Comparison of ENCODE assay signal across 11 cellular contexts in the genomic region with DNA sequence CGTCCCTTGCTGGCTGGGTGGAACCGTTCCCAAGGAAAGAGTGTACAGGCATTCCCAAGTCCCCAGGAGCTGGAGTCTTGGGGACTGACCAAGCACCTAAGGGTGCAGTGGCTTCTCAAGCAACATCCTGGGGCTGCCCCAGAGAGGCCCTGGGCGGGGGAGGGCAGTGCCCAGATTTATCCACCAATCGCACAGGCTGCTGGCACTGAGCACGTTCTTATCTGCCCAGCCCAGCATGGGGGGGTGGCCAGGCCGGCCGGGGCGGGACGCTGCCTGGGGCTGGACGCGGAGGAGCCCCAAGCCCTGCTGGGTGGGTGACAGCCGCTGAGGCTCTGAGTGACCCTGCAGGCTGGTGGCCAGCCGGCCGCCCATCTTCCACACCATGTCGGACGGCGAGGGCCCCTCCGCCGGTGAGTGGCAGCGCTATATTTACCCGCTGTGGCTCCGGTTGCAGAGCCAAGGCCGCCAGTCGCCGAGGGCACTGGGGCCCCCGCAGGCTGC. TPM values are rescaled to one million over a fixed set of nuclear protein-coding genes. Genes with fewer than 3 reads are reported as not detected.
DNase-seq lines count a peak whose midpoint lies in the region; ATAC-seq, FAIRE-seq and TF ChIP-seq lines count a peak whose summit lies in the region.
"Had no signal": no experiment of that assay in that cellular context is flagged by ENCODE, and none has a peak within 500 bp of the region (broad histone marks: within the 10 kb centered on the region; RNA-seq: fewer than 3 reads in every experiment).

No MANE protein-coding gene starts in this region.

- no TSS peak for BruUV-seq in HepG2 (replicated peaks; lab: Mats Ljungman, UMichigan)

- no peaks in the 10 kb centered on the region for H3K9me3 Mint-ChIP-seq in activated CD4-positive, alpha-beta memory T cell treated with anti-CD3 and anti-CD28 coated beads, Interleukin-2, amount 10 ng/mL, durations not matched to agents 7 days and 5 days
- H3K9me3 Mint-ChIP-seq: stimulated activated naive CD8-positive, alpha-beta T cell treated with anti-CD3 and anti-CD28 coated beads, Interleukin-15, Interleukin-2, amounts not matched to agents 100 ng/mL and 50 ng/mL, for 24 hours had no signal

- H2AFZ ChIP-seq in HepG2 (ENCODE audit: low read length) = no peak overlapping the region

- H3K4me2 ChIP-seq in HepG2 (ENCODE audit: low read depth, low read length) = 0 out of 2 replicates have a peak overlapping the region, but pooled peaks have one; percentile 22

- H3K36me3 ChIP-seq in HepG2 (replicated peaks in 1 of 2; ENCODE audit: control insufficient read depth in 1 of 2, insufficient read depth in 2 of 2, low read length in 2 of 2) (no peaks in the 10 kb centered on the region), thyroid gland (no peaks in the 10 kb centered on the region)

- TF ChIP-seq EP300 in HepG2 (IDR thresholded peaks at IDR 0.05; ENCODE audit: low read depth in 2 of 2, low read length in 2 of 2) (no peak), HepG2 (CRISPR knock-in tag; IDR thresholded peaks at IDR 0.05; ENCODE audit: borderline replicate concordance) (no peak)

- intact Hi-C loops in HepG2 (cut with micrococcal nuclease; ENCODE audit: unreplicated experiment) = no loop called here
- intact Hi-C loops in thyroid gland (cut with DNase I) = no loop called here
- intact Hi-C loops in posterior vena cava (cut with DNase I) = loop anchor here in 1 of 2 donors (10.0 kb wide), 1 partner anchor 67 kb away; no protein-coding TSS in a partner anchor

- TF ChIP-seq RAD21 in HepG2 (CRISPR knock-in tag; IDR thresholded peaks at IDR 0.05) = no peak

- TF ChIP-seq POLR2A in HepG2 (IDR thresholded peaks at IDR 0.05; ENCODE audit: insufficient read depth in 1 of 2, low read depth in 2 of 2, low read length in 2 of 2) (no peak), thyroid gland (IDR thresholded peaks at IDR 0.05) (no peak)

- no peaks in the 10 kb centered on the region for H3K79me2 ChIP-seq in HepG2 (ENCODE audit: insufficient read depth, low read length)

- H3K9me3 ChIP-seq in HepG2 (ENCODE audit: low read length) (no peaks in the 10 kb centered on the region), thyroid gland (no peaks in the 10 kb centered on the region)

- TF ChIP-seq CTCF in HepG2 (CRISPR knock-in tag; IDR thresholded peaks at IDR 0.05) = no peak
- TF ChIP-seq CTCF in thyroid gland (IDR thresholded peaks at IDR 0.05) = no peak

- peak; percentile 21 for DNase-seq in OCI-M1 (lab: John Stamatoyannopoulos, UW)
- DNase-seq in cerebellum (ENCODE audit: low spot score) = peak; percentile 44
- no peak for DNase-seq in HepG2 (ENCODE audit: low spot score)
- peak; percentile 62 to 67 for DNase-seq in thyroid gland
- DNase-seq in posterior vena cava (ENCODE audit: low spot score) = no peak
- no peak for DNase-seq in activated CD4-positive, alpha-beta memory T cell treated with anti-CD3 and anti-CD28 coated beads, Interleukin-2, amount 10 ng/mL, durations not matched to agents 7 days and 5 days

- H3K9ac ChIP-seq in HepG2 (ENCODE audit: insufficient read depth, low read depth, low read length) = no peak overlapping the region

- H3K4me1 ChIP-seq in HepG2 (ENCODE audit: insufficient read depth, low read length) (peaks cover 39% of the 10 kb centered on the region), thyroid gland (peaks cover 14 to 35% of the 10 kb centered on the region in 2 donors)

- H3K27me3 ChIP-seq in HepG2 (ENCODE audit: control insufficient read depth in 1 of 2, insufficient read depth in 2 of 2, low read length in 2 of 2) (peaks cover 14 to 81% of the 10 kb centered on the region in 2 experiments), thyroid gland (no peaks in the 10 kb centered on the region)

- no peak overlapping the region for H3K4me3 Mint-ChIP-seq in activated CD4-positive, alpha-beta memory T cell treated with anti-CD3 and anti-CD28 coated beads, Interleukin-2, amount 10 ng/mL, durations not matched to agents 7 days and 5 days
- H3K4me3 Mint-ChIP-seq: activated naive CD8-positive, alpha-beta T cell; stimulated activated naive CD8-positive, alpha-beta T cell treated with anti-CD3 and anti-CD28 coated beads, Interleukin-15, Interleukin-2, amounts not matched to agents 100 ng/mL and 50 ng/mL, for 24 hours had no signal

- CTCF ChIA-PET in HepG2 (lab: Yijun Ruan, JAX; ENCODE audit: low intra/inter-chr PET ratio, low total read pairs) = no interaction called here
- CTCF ChIA-PET in activated CD4-positive, alpha-beta memory T cell treated with anti-CD3 and anti-CD28 coated beads, Interleukin-2, amount 10 ng/mL, durations not matched to agents 7 days and 5 days (lab: Charles Lee) = interaction anchor here (1.0 kb wide), 1 partner anchor 162 kb away, joined by 3 read pairs; no protein-coding TSS in a partner anchor

- H3K4me3 ChIP-seq in HepG2 (replicated peaks in 1 of 3; ENCODE audit: insufficient read depth in 1 of 3, low read depth in 2 of 3, low read length in 3 of 3) (no peak overlapping the region), thyroid gland (replicated peaks in 1 of 3) (peak overlapping the region in 1 of 3 donors; percentile 16)

- peak; percentile 11 for ATAC-seq in HepG2
- no peak for ATAC-seq in HG02973 (IDR thresholded peaks at IDR 0.05; ENCODE audit: unreplicated experiment)
- no peak for ATAC-seq in HG03045 (IDR thresholded peaks at IDR 0.05; ENCODE audit: unreplicated experiment)

- in situ Hi-C loops in HepG2 (cut with HindIII; ENCODE audit: extremely low pct_ligation_motif_present, low pct_unique_long_range_greater_than_20kb) = no loop called here

- POLR2A ChIA-PET in HepG2 (lab: Yijun Ruan, JAX) = no interaction called here
- POLR2A ChIA-PET in activated CD4-positive, alpha-beta memory T cell treated with anti-CD3 and anti-CD28 coated beads, Interleukin-2, amount 10 ng/mL, durations not matched to agents 7 days and 5 days (lab: Charles Lee) = no interaction called here

- H3K4me1 Mint-ChIP-seq in activated CD4-positive, alpha-beta memory T cell treated with anti-CD3 and anti-CD28 coated beads, Interleukin-2, amount 10 ng/mL, durations not matched to agents 7 days and 5 days = no peaks in the 10 kb centered on the region

- no peaks in the 10 kb centered on the region for H3K36me3 Mint-ChIP-seq in activated CD4-positive, alpha-beta memory T cell treated with anti-CD3 and anti-CD28 coated beads, Interleukin-2, amount 10 ng/mL, durations not matched to agents 7 days and 5 days (ENCODE audit: low read depth)
- H3K36me3 Mint-ChIP-seq: activated naive CD8-positive, alpha-beta T cell had no signal

- H3K27ac Mint-ChIP-seq in activated CD4-positive, alpha-beta memory T cell treated with anti-CD3 and anti-CD28 coated beads, Interleukin-2, amount 10 ng/mL, durations not matched to agents 7 days and 5 days = no peak overlapping the region
- H3K27ac Mint-ChIP-seq: activated naive CD8-positive, alpha-beta T cell; stimulated activated naive CD8-positive, alpha-beta T cell treated with anti-CD3 and anti-CD28 coated beads, Interleukin-15, Interleukin-2, amounts not matched to agents 100 ng/mL and 50 ng/mL, for 24 hours had no signal

- peaks cover 17% of the 10 kb centered on the region for H3K27me3 Mint-ChIP-seq in activated CD4-positive, alpha-beta memory T cell treated with anti-CD3 and anti-CD28 coated beads, Interleukin-2, amount 10 ng/mL, durations not matched to agents 7 days and 5 days

- WGBS in HepG2 (ENCODE audit: low lambda C conversion rate) = 4% methylated on average over 5 of the region's 26 CpGs
- WGBS in thyroid gland, 2 donors = 0 to 13% methylated on average over 1 to 16 of the region's 26 CpGs

- no peak overlapping the region for H3K27ac ChIP-seq in HepG2 (ENCODE audit: extremely low read length, insufficient read depth, low read length)
- no peak overlapping the region for H3K27ac ChIP-seq in thyroid gland

- FAIRE-seq in HepG2 (lab: Jason Lieb, UNC) = no peak

- H4K20me1 ChIP-seq in HepG2 (ENCODE audit: insufficient read depth, low read length) = no peaks in the 10 kb centered on the region

RNA-seq across cellular contexts. Expression of a gene that starts 53.4 kb away (rescaled TPM):
- total RNA-seq in cerebellum (6.1 TPM), HepG2 (2016; rRNA removed; fragmentation: Illumina TruSeq; extraction: Trizol) (not detected in 2 replicates), thyroid gland (1 to 10 TPM in 3 of 4 donors, under 1 TPM in 1; 0.54 to 5.2 (median 1.5) TPM), posterior vena cava (1 to 10 TPM; 1.3 TPM)
- total RNA-seq in HepG2 (2016; cell fraction: cytosol; rRNA removed; fragmentation: Illumina TruSeq; extraction: Trizol; ENCODE audit: low read depth) = not detected in 2 replicates
- not detected in 2 replicates for total RNA-seq in HepG2 (2016; cell fraction: insoluble cytoplasmic fraction; rRNA removed; fragmentation: Illumina TruSeq; extraction: Trizol)
- total RNA-seq in HepG2 (2016; cell fraction: membrane; rRNA removed; fragmentation: Illumina TruSeq; extraction: Trizol) = not detected in 2 replicates
- total RNA-seq in HepG2 (2016; cell fraction: nucleus; rRNA removed; fragmentation: Illumina TruSeq; extraction: Trizol) = not detected in 2 replicates
- polyA plus RNA-seq in HepG2 (2011; rRNA removed) = not detected in 2 replicates
- not detected in 2 replicates for polyA plus RNA-seq in HepG2 (2011; cell fraction: cytosol; rRNA removed)
- 0.06 and 0.12 TPM in 2 replicates for polyA plus RNA-seq in HepG2 (2011; cell fraction: nucleus; rRNA removed)
- polyA plus RNA-seq in HepG2 (2012) = not detected in 2 replicates
- polyA plus RNA-seq in HepG2 (2016; cell fraction: cytosol; fragmentation: Illumina TruSeq; extraction: Trizol; ENCODE audit: low read depth) = 0.06 TPM in 2 replicates
- not detected in 2 replicates for polyA plus RNA-seq in HepG2 (2016; cell fraction: insoluble cytoplasmic fraction; fragmentation: Illumina TruSeq; extraction: Trizol; ENCODE audit: low read depth)
- not detected in 2 replicates for polyA plus RNA-seq in HepG2 (2016; cell fraction: membrane; fragmentation: Illumina TruSeq; extraction: Trizol; ENCODE audit: low read depth)
- 0.11 and 0.14 TPM in 2 replicates for polyA plus RNA-seq in HepG2 (2016; cell fraction: nucleus; fragmentation: Illumina TruSeq; extraction: Trizol; ENCODE audit: insufficient read depth, low read depth)
- 0.02 TPM in 1 of 2 replicates, not detected in the other for polyA minus RNA-seq in HepG2 (2011; rRNA and poly(A)+ RNA removed; ENCODE audit: low replicate concordance)
- polyA minus RNA-seq in HepG2 (2011; cell fraction: cytosol; rRNA and poly(A)+ RNA removed) = not detected in 2 replicates
- polyA minus RNA-seq in HepG2 (2011; cell fraction: nucleus; rRNA and poly(A)+ RNA removed) = under 0.01 and 0.12 TPM in 2 replicates
- under 1 TPM; 0.13 to 0.23 TPM for total RNA-seq in activated CD4-positive, alpha-beta memory T cell treated with anti-CD3 and anti-CD28 coated beads, Interleukin-2, amount 10 ng/mL, durations not matched to agents 7 days and 5 days
- total RNA-seq: RPMI7951 had no signal

RNA-seq across cellular contexts. Expression of a gene that starts 55.7 kb away (rescaled TPM):
- total RNA-seq in cerebellum = 26.8 TPM
- total RNA-seq in HepG2 (2016; rRNA removed; fragmentation: Illumina TruSeq; extraction: Trizol) = 1.3 and 1.7 TPM in 2 replicates
- total RNA-seq in HepG2 (2016; cell fraction: cytosol; rRNA removed; fragmentation: Illumina TruSeq; extraction: Trizol; ENCODE audit: low read depth) = 2.3 and 2.6 TPM in 2 replicates
- 1.7 TPM in 2 replicates for total RNA-seq in HepG2 (2016; cell fraction: insoluble cytoplasmic fraction; rRNA removed; fragmentation: Illumina TruSeq; extraction: Trizol)
- total RNA-seq in HepG2 (2016; cell fraction: membrane; rRNA removed; fragmentation: Illumina TruSeq; extraction: Trizol) = 1.5 and 1.9 TPM in 2 replicates
- total RNA-seq in HepG2 (2016; cell fraction: nucleus; rRNA removed; fragmentation: Illumina TruSeq; extraction: Trizol) = 1.7 and 2.5 TPM in 2 replicates
- polyA plus RNA-seq in HepG2 (2011; rRNA removed) = 0.25 and 0.59 TPM in 2 replicates
- polyA plus RNA-seq in HepG2 (2011; cell fraction: cytosol; rRNA removed) = 0.18 and 0.24 TPM in 2 replicates
- 0.43 and 0.68 TPM in 2 replicates for polyA plus RNA-seq in HepG2 (2011; cell fraction: nucleus; rRNA removed)
- 0.44 and 0.72 TPM in 2 replicates for polyA plus RNA-seq in HepG2 (2012)
- 1.4 and 2.2 TPM in 2 replicates for polyA plus RNA-seq in HepG2 (2016; cell fraction: cytosol; fragmentation: Illumina TruSeq; extraction: Trizol; ENCODE audit: low read depth)
- 1.0 and 1.2 TPM in 2 replicates for polyA plus RNA-seq in HepG2 (2016; cell fraction: insoluble cytoplasmic fraction; fragmentation: Illumina TruSeq; extraction: Trizol; ENCODE audit: low read depth)
- 1.9 and 2.0 TPM in 2 replicates for polyA plus RNA-seq in HepG2 (2016; cell fraction: membrane; fragmentation: Illumina TruSeq; extraction: Trizol; ENCODE audit: low read depth)
- 1.3 and 1.7 TPM in 2 replicates for polyA plus RNA-seq in HepG2 (2016; cell fraction: nucleus; fragmentation: Illumina TruSeq; extraction: Trizol; ENCODE audit: insufficient read depth, low read depth)
- 1.0 and 40.3 TPM in 2 replicates for polyA minus RNA-seq in HepG2 (2011; rRNA and poly(A)+ RNA removed; ENCODE audit: low replicate concordance)
- 0.44 and 0.49 TPM in 2 replicates for polyA minus RNA-seq in HepG2 (2011; cell fraction: cytosol; rRNA and poly(A)+ RNA removed)
- 0.90 and 1.6 TPM in 2 replicates for polyA minus RNA-seq in HepG2 (2011; cell fraction: nucleus; rRNA and poly(A)+ RNA removed)
- total RNA-seq in thyroid gland = 10 to 100 TPM; 24.2 to 58.7 (median 37.9) TPM
- 10 to 100 TPM; 83.1 to 92.6 TPM for total RNA-seq in posterior vena cava
- total RNA-seq in activated CD4-positive, alpha-beta memory T cell treated with anti-CD3 and anti-CD28 coated beads, Interleukin-2, amount 10 ng/mL, durations not matched to agents 7 days and 5 days = not detected

Comparison
In these comparisons a context has a peak if more than half of its experiments do, and no peak if none do; other contexts are left out.
1. DNase-seq: peak in OCI-M1 (single experiment), cerebellum (single experiment) and thyroid gland (2 of 2); none in HepG2 (single experiment), posterior vena cava (single experiment) and activated CD4-positive, alpha-beta memory T cell treated with anti-CD3 and anti-CD28 coated beads, Interleukin-2, amount 10 ng/mL, durations not matched to agents 7 days and 5 days (single experiment).